Comparison of ENCODE assay signal across 1 cellular context in genomic region chr17:45123930-45124796, GRCh38.
A peak's percentile ranks its signal among the peaks of the same experiment; 100 is the strongest.
TF ChIP-seq lines count a peak whose summit lies in the region.

No MANE protein-coding gene starts in this region.

TF ChIP-seq in IMR-90, 13 proteins besides CTCF, POLR2A, EP300 and RAD21:
- TF ChIP-seq RCOR1 (IDR thresholded peaks at IDR 0.05; ENCODE audit: insufficient replicate concordance, low read length) (no peak), USF2 (IDR thresholded peaks at IDR 0.05; ENCODE audit: low read depth, low read length) (no peak), BHLHE40 (IDR thresholded peaks at IDR 0.05; ENCODE audit: low read depth, low read length) (peak; percentile 58), CEBPB (IDR thresholded peaks at IDR 0.05; ENCODE audit: low read depth, low read length) (no peak), NFE2L2 (IDR thresholded peaks at IDR 0.05; ENCODE audit: low read depth, low read length) (0 out of 2 replicates have a peak, but pooled peaks have one; percentile 25), ELK1 (IDR thresholded peaks at IDR 0.05; ENCODE audit: borderline replicate concordance, low read depth, low read length) (no peak), SMC3 (IDR thresholded peaks at IDR 0.05; ENCODE audit: low read depth, low read length) (no peak), CHD1 (IDR thresholded peaks at IDR 0.05; ENCODE audit: low read depth, low read length) (no peak), RFX5 (IDR thresholded peaks at IDR 0.05; ENCODE audit: low read depth, low read length) (no peak), MAFK (IDR thresholded peaks at IDR 0.05; ENCODE audit: low read depth, low read length) (no peak), MAZ (IDR thresholded peaks at IDR 0.05; ENCODE audit: borderline replicate concordance, low read depth, low read length) (peak; percentile 59; the same call in 1 of the 2 replicates), FOS (IDR thresholded peaks at IDR 0.05; ENCODE audit: low read depth, low read length) (peak; percentile 99), MXI1 (IDR thresholded peaks at IDR 0.05; ENCODE audit: borderline replicate concordance, low read depth, low read length) (0 out of 2 replicates have a peak, but pooled peaks have one; percentile 33)
